In the genomic region with DNA sequence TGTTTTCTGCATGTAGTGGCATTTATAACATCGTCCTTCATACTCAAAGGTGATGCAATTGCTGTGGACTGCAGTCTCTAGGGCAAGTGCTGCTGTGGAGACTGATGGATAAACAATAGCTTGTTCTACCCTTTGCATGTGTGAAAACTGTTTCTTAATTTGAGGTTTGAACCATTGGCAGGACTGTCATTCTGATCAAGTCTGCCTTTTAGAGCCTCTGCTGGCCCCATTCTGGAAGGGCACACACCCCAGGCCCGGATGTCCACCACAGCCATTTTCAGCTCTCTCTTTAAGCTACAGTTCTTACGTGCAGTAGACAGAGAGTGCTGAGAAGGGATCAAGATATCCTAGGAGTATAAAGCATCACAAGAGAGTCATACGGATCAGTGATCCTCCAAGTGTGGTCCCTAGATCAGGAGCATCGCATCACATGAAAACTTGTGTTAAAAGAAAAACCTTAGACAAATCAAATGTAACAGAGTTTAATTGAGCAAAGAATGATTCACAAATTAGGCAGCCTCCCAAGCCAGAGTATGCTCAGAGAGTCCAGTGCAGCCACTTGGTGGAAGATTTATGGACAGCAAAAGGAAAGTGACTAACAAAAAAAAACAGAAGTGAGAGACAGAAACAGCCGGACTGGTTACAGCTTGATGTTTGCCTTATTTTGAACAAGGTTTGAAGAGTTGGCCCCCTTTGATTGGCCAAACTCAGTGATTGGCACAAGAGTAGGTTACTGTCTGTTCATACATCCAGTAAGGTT, we compare ENCODE assay signal across 8 cellular contexts. TPM values are rescaled to one million over a fixed set of nuclear protein-coding genes. Genes with fewer than 3 reads are reported as not detected.
A peak's percentile ranks its signal among the peaks of the same experiment; 100 is the strongest.
DNase-seq lines count a peak whose midpoint lies in the region; ATAC-seq, FAIRE-seq and TF ChIP-seq lines count a peak whose summit lies in the region.

No MANE protein-coding gene starts in this region.

- BruUV-seq in K562 (replicated peaks; lab: Mats Ljungman, UMichigan), result no TSS peak

- no peak for TF ChIP-seq POLR2A in K562 (conservative IDR thresholded peaks at IDR 0.05)

- H3K4me3 ChIP-seq in AG04449 (ENCODE audit: low read depth, low read length) (no peak overlapping the region), K562 (no peak overlapping the region)

- no peaks in the 10 kb centered on the region for H3K36me3 ChIP-seq in K562 (ENCODE audit: control insufficient read depth, insufficient read depth, low read length)

- no peaks in the 10 kb centered on the region for H4K20me1 ChIP-seq in K562 (replicated peaks; ENCODE audit: control insufficient read depth, insufficient read depth, low read length)

- no peak for TF ChIP-seq EP300 in K562 (IDR thresholded peaks at IDR 0.05; ENCODE audit: low read length)

- H3K9ac ChIP-seq in K562 (ENCODE audit: insufficient read depth in 1 of 2, low read depth in 2 of 2, low read length in 2 of 2), result no peak overlapping the region

- H2AFZ ChIP-seq in K562 (ENCODE audit: low read depth, low read length), result no peak overlapping the region

- peak; percentile 55 for ATAC-seq in GM21390 (IDR thresholded peaks at IDR 0.05; ENCODE audit: unreplicated experiment)
- ATAC-seq in HG03520 (IDR thresholded peaks at IDR 0.05; ENCODE audit: unreplicated experiment), result peak; percentile 53
- ATAC-seq in K562, result peak; percentile 47; the same call in 2 of the 3 replicates
- no peak for ATAC-seq in omental fat pad (ENCODE audit: low FRiP score)

- no peak overlapping the region for H3K4me2 ChIP-seq in K562 (ENCODE audit: insufficient read depth, low read length)

- H3K27me3 ChIP-seq in K562 (ENCODE audit: control insufficient read depth in 2 of 2, insufficient read depth in 2 of 2, low read length in 2 of 2), result no peaks in the 10 kb centered on the region

- H3K9me1 ChIP-seq in K562 (ENCODE audit: control insufficient read depth, insufficient read depth, low read length), result no peaks in the 10 kb centered on the region

- H3K4me1 ChIP-seq in K562 (replicated peaks in 1 of 2; ENCODE audit: control insufficient read depth in 2 of 2, insufficient read depth in 2 of 2, low read length in 2 of 2), result no peaks in the 10 kb centered on the region

- no peaks in the 10 kb centered on the region for H3K9me3 ChIP-seq in K562 (replicated peaks; ENCODE audit: control insufficient read depth, insufficient read depth, low read depth, low read length)

- H3K27ac ChIP-seq in K562 (ENCODE audit: extremely low read depth, low read depth, low read length), result no peak overlapping the region

- CTCF ChIA-PET in AG04449 (lab: Yijun Ruan, JAX) (interaction anchor here (0.7 to 7.8 kb wide), 12 partner anchors 8 to 107 kb away, joined by 3 to 122 read pairs (median 4); partner anchors contain the start of gene NT5DC1), K562 (lab: Yijun Ruan, JAX; ENCODE audit: low intra/inter-chr PET ratio) (no interaction called here)

- no peak for TF ChIP-seq RAD21 in K562 (CRISPR knock-in tag; conservative IDR thresholded peaks at IDR 0.05 in 1 of 2, IDR thresholded peaks at IDR 0.05 in 1 of 2)

- no peak for TF ChIP-seq CTCF in AG04449 (IDR thresholded peaks at IDR 0.05; ENCODE audit: insufficient read depth, low read length, missing control alignments)
- TF ChIP-seq CTCF in K562 (IDR thresholded peaks at IDR 0.05 in 2 of 3, conservative IDR thresholded peaks at IDR 0.05 in 1 of 3; ENCODE audit: insufficient read depth in 2 of 3, low read depth in 1 of 3, low read length in 3 of 3), result no peak
- no peak for TF ChIP-seq CTCF in omental fat pad (IDR thresholded peaks at IDR 0.05)

- intact Hi-C loops in K562 (cut with micrococcal nuclease), result no loop called here

- no peak for FAIRE-seq in K562 (lab: Jason Lieb, UNC)

- POLR2A ChIA-PET in AG04449 (lab: Yijun Ruan, JAX) (interaction anchor here (0.9 kb wide), 1 partner anchor 92 kb away, joined by 4 read pairs; the partner anchor contains the start of gene NT5DC1), K562 (lab: Yijun Ruan, JAX) (interaction anchor here (1.2 to 1.6 kb wide), 2 partner anchors 9 to 92 kb away, joined by 3 read pairs; partner anchors contain the start of gene NT5DC1)

- in situ Hi-C loops in K562 (cut with MboI), result no loop called here
- in situ Hi-C loops in G401 (cut with HindIII; ENCODE audit: low sequenced_read_pairs), result no loop called here

- H3K79me2 ChIP-seq in K562 (ENCODE audit: control insufficient read depth, insufficient read depth, low read length), result no peaks in the 10 kb centered on the region

- DNase-seq in AG04449 (ENCODE audit: low read depth, low spot score) (peak; percentile 40), K562 (ENCODE audit: extremely low read depth in 1 of 4, low spot score in 3 of 4) (no peak), medulla oblongata (ENCODE audit: extremely low spot score) (peak; percentile 69), G401 (ENCODE audit: low spot score) (no peak), omental fat pad (ENCODE audit: low spot score) (no peak)
- DNase-seq in activated naive CD4-positive, alpha-beta T cell treated with Interleukin-2 at 50 U/mL for 16 hours, result no peak

- 3% methylated on average over 6 of the region's 6 CpGs for WGBS in K562 (ENCODE audit: insufficient coverage, low coverage, missing lambda C conversion rate)

TF ChIP-seq in K562, 482 proteins besides CTCF, POLR2A, EP300 and RAD21 (continues in another document):
- TF ChIP-seq TFE3 (CRISPR knock-in tag; IDR thresholded peaks at IDR 0.05) (no peak), RNF219 (CRISPR knock-in tag; IDR thresholded peaks at IDR 0.05) (no peak), NFIX (CRISPR knock-in tag; IDR thresholded peaks at IDR 0.05; ENCODE audit: low read depth) (no peak), ZBTB34 (CRISPR knock-in tag; IDR thresholded peaks at IDR 0.05) (no peak)

RNA-seq across cellular contexts. Expression of gene FRK, which starts 52.0 kb away (rescaled TPM):
- total RNA-seq in K562 (2011; cell fraction: chromatin; rRNA removed; ENCODE audit: low replicate concordance), result 0.02 and 0.07 TPM in 2 replicates
- not detected in 2 replicates for total RNA-seq in K562 (2011; cell fraction: nucleolus; rRNA removed)
- total RNA-seq in K562 (2011; cell fraction: nucleoplasm; rRNA removed), result 0.07 TPM in 1 of 2 replicates, not detected in the other
- total RNA-seq in K562 (2014; rRNA removed) (0.09 and 0.16 TPM in 2 replicates), K562 (2014; rRNA removed; fragmentation: Illumina TruSeq; extraction: Trizol) (0.15 and 0.22 TPM in 2 replicates), K562 (2015; rRNA removed; fragmentation: Illumina TruSeq; extraction: Trizol) (0.29 and 0.34 TPM in 2 replicates), K562 (2021) (0.13 and 0.22 TPM in 2 replicates), omental fat pad (1 to 10 TPM in 3 of 4 donors, under 1 TPM in 1; 0.24 to 1.9 (median 1.5) TPM)
- polyA plus RNA-seq in K562 (2011; rRNA removed) (0.01 and 0.03 TPM in 2 replicates), K562 (2014; fragmentation: Illumina TruSeq; extraction: Trizol) (0.09 and 0.10 TPM in 2 replicates), K562 (2014; fragmentation: Nextera tagmentation; extraction: Ambion mirVana) (under 1 TPM; 0.03 to 0.07 TPM), K562 (2014; rRNA removed) (0.05 and 0.11 TPM in 2 replicates)
- polyA plus RNA-seq in K562 (2011; cell fraction: cytosol; rRNA removed), result under 0.01 and 0.01 TPM in 2 replicates
- polyA plus RNA-seq in K562 (2011; cell fraction: nucleus; rRNA removed), result 0.04 TPM in 2 replicates
- polyA plus RNA-seq in K562 (2012), result 0.14 and 0.19 TPM in 2 replicates
- 0.04 and 0.12 TPM in 2 replicates for polyA minus RNA-seq in K562 (2011; rRNA and poly(A)+ RNA removed)
- polyA minus RNA-seq in K562 (2011; cell fraction: cytosol; rRNA and poly(A)+ RNA removed), result 0.09 TPM in 1 of 2 replicates, not detected in the other
- polyA minus RNA-seq in K562 (2011; cell fraction: nucleus; rRNA and poly(A)+ RNA removed), result under 0.01 and 0.11 TPM in 2 replicates
- total RNA-seq in G401 (2014; rRNA removed; shearing (Covaris generic)), result 0.14 TPM in 1 of 2 replicates, not detected in the other

Comparison
In these comparisons a context has a peak if more than half of its experiments do, and no peak if none do; other contexts are left out.
1. DNase-seq: peak in AG04449 (single experiment) and medulla oblongata (single experiment); none in K562 (0 of 4), G401 (single experiment), omental fat pad (single experiment) and activated naive CD4-positive, alpha-beta T cell treated with Interleukin-2 at 50 U/mL for 16 hours (single experiment).